1 cellular context compared by ENCODE assay signal in genomic region chr3:48446425-48447193, GRCh38.
TF ChIP-seq lines count a peak whose summit lies in the region.

TSS of gene ATRIP (plus strand) at chr3:48446737. CDS start at chr3:48446846, 109 bp downstream.

TF ChIP-seq in HEK293, 187 proteins besides CTCF, POLR2A, EP300 and RAD21 (continued from another document and continues in another):
- TF ChIP-seq ZNF148 (tag by site-specific recombination; IDR thresholded peaks at IDR 0.05; ENCODE audit: borderline replicate concordance), result no peak
- TF ChIP-seq ZNF169 (tag by site-specific recombination; IDR thresholded peaks at IDR 0.05), result no peak
- TF ChIP-seq ZBTB20 (tag by site-specific recombination; IDR thresholded peaks at IDR 0.05), result peak; percentile 70
- TF ChIP-seq ZNF433 (tag by site-specific recombination; IDR thresholded peaks at IDR 0.05; ENCODE audit: low read depth), result no peak
- no peak for TF ChIP-seq YY2 (tag by site-specific recombination; IDR thresholded peaks at IDR 0.05)
- 0 out of 2 replicates have a peak, but pooled peaks have one; percentile 18 for TF ChIP-seq OVOL3 (tag by site-specific recombination; IDR thresholded peaks at IDR 0.05)
- TF ChIP-seq, protein P1, sequence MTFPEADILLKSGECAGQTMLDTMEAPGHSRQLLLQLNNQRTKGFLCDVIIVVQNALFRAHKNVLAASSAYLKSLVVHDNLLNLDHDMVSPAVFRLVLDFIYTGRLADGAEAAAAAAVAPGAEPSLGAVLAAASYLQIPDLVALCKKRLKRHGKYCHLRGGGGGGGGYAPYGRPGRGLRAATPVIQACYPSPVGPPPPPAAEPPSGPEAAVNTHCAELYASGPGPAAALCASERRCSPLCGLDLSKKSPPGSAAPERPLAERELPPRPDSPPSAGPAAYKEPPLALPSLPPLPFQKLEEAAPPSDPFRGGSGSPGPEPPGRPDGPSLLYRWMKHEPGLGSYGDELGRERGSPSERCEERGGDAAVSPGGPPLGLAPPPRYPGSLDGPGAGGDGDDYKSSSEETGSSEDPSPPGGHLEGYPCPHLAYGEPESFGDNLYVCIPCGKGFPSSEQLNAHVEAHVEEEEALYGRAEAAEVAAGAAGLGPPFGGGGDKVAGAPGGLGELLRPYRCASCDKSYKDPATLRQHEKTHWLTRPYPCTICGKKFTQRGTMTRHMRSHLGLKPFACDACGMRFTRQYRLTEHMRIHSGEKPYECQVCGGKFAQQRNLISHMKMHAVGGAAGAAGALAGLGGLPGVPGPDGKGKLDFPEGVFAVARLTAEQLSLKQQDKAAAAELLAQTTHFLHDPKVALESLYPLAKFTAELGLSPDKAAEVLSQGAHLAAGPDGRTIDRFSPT (tag by site-specific recombination; IDR thresholded peaks at IDR 0.05), result no peak
- TF ChIP-seq ZNF777 (tag by site-specific recombination; IDR thresholded peaks at IDR 0.05; ENCODE audit: borderline replicate concordance), result no peak
- TF ChIP-seq FEZF1 (tag by site-specific recombination; IDR thresholded peaks at IDR 0.05), result no peak
- TF ChIP-seq ZNF174 (tag by site-specific recombination; IDR thresholded peaks at IDR 0.05), result no peak
- TF ChIP-seq ZBTB10 (tag by site-specific recombination; IDR thresholded peaks at IDR 0.05), result no peak
- TF ChIP-seq, protein P2, sequence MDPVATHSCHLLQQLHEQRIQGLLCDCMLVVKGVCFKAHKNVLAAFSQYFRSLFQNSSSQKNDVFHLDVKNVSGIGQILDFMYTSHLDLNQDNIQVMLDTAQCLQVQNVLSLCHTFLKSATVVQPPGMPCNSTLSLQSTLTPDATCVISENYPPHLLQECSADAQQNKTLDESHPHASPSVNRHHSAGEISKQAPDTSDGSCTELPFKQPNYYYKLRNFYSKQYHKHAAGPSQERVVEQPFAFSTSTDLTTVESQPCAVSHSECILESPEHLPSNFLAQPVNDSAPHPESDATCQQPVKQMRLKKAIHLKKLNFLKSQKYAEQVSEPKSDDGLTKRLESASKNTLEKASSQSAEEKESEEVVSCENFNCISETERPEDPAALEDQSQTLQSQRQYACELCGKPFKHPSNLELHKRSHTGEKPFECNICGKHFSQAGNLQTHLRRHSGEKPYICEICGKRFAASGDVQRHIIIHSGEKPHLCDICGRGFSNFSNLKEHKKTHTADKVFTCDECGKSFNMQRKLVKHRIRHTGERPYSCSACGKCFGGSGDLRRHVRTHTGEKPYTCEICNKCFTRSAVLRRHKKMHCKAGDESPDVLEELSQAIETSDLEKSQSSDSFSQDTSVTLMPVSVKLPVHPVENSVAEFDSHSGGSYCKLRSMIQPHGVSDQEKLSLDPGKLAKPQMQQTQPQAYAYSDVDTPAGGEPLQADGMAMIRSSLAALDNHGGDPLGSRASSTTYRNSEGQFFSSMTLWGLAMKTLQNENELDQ (tag by site-specific recombination; IDR thresholded peaks at IDR 0.05; ENCODE audit: low read depth), result no peak
- peak; percentile 17; the same call in 1 of the 2 replicates for TF ChIP-seq ZNF2 (tag by site-specific recombination; IDR thresholded peaks at IDR 0.05)
- no peak for TF ChIP-seq ZNF701 (tag by site-specific recombination; IDR thresholded peaks at IDR 0.05)
- TF ChIP-seq ZBTB8A (tag by site-specific recombination; IDR thresholded peaks at IDR 0.05), result no peak
- no peak for TF ChIP-seq ZNF670 (tag by site-specific recombination; IDR thresholded peaks at IDR 0.05; ENCODE audit: low read depth)
- TF ChIP-seq ZNF768 (tag by site-specific recombination; IDR thresholded peaks at IDR 0.05), result no peak
- TF ChIP-seq ZFP3 (tag by site-specific recombination; IDR thresholded peaks at IDR 0.05; ENCODE audit: low read depth), result no peak
- no peak for TF ChIP-seq ZNF37A (tag by site-specific recombination; IDR thresholded peaks at IDR 0.05)
- no peak for TF ChIP-seq ZNF548 (tag by site-specific recombination; IDR thresholded peaks at IDR 0.05)
- no peak; the same call in 1 of the 2 replicates for TF ChIP-seq YY1 (tag by site-specific recombination; IDR thresholded peaks at IDR 0.05)
- no peak for TF ChIP-seq SCRT1 (tag by site-specific recombination; IDR thresholded peaks at IDR 0.05; ENCODE audit: borderline replicate concordance)
- no peak for TF ChIP-seq GLI2 (tag by site-specific recombination; IDR thresholded peaks at IDR 0.05; ENCODE audit: borderline replicate concordance, low read depth)
- TF ChIP-seq ZBTB1 (tag by site-specific recombination; IDR thresholded peaks at IDR 0.05), result no peak
- TF ChIP-seq ZNF354C (tag by site-specific recombination; IDR thresholded peaks at IDR 0.05; ENCODE audit: borderline replicate concordance, low read depth), result no peak
- no peak; the same call in 1 of the 2 replicates for TF ChIP-seq ZNF561 (tag by site-specific recombination; IDR thresholded peaks at IDR 0.05; ENCODE audit: borderline replicate concordance)
- no peak for TF ChIP-seq ZNF366 (tag by site-specific recombination; conservative IDR thresholded peaks at IDR 0.05)
- no peak for TF ChIP-seq ZNF530 (tag by site-specific recombination; IDR thresholded peaks at IDR 0.05; ENCODE audit: low read depth)
- no peak for TF ChIP-seq ZNF560 (tag by site-specific recombination; IDR thresholded peaks at IDR 0.05; ENCODE audit: borderline replicate concordance)
- TF ChIP-seq ZNF521 (tag by site-specific recombination; IDR thresholded peaks at IDR 0.05), result no peak
- peak; percentile 97 for TF ChIP-seq KLF7 (tag by site-specific recombination; IDR thresholded peaks at IDR 0.05; ENCODE audit: borderline replicate concordance)
- 0 out of 2 replicates have a peak, but pooled peaks have one; percentile 28 for TF ChIP-seq ZBTB11 (tag by site-specific recombination; conservative IDR thresholded peaks at IDR 0.05; ENCODE audit: low read depth)
- no peak for TF ChIP-seq ZFP69B (tag by site-specific recombination; IDR thresholded peaks at IDR 0.05)
- TF ChIP-seq ZNF423 (tag by site-specific recombination; IDR thresholded peaks at IDR 0.05), result no peak
- no peak for TF ChIP-seq ZNF555 (tag by site-specific recombination; conservative IDR thresholded peaks at IDR 0.05)
- TF ChIP-seq ZNF473 (tag by site-specific recombination; IDR thresholded peaks at IDR 0.05), result no peak
- peak; percentile 94 for TF ChIP-seq KLF1 (tag by site-specific recombination; IDR thresholded peaks at IDR 0.05)
- TF ChIP-seq ZNF664 (tag by site-specific recombination; IDR thresholded peaks at IDR 0.05), result no peak
- TF ChIP-seq, protein P3, sequence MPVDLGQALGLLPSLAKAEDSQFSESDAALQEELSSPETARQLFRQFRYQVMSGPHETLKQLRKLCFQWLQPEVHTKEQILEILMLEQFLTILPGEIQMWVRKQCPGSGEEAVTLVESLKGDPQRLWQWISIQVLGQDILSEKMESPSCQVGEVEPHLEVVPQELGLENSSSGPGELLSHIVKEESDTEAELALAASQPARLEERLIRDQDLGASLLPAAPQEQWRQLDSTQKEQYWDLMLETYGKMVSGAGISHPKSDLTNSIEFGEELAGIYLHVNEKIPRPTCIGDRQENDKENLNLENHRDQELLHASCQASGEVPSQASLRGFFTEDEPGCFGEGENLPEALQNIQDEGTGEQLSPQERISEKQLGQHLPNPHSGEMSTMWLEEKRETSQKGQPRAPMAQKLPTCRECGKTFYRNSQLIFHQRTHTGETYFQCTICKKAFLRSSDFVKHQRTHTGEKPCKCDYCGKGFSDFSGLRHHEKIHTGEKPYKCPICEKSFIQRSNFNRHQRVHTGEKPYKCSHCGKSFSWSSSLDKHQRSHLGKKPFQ (tag by site-specific recombination; IDR thresholded peaks at IDR 0.05), result no peak
- no peak for TF ChIP-seq ZNF112 (tag by site-specific recombination; IDR thresholded peaks at IDR 0.05)
- TF ChIP-seq MEIS1 (CRISPR knock-in tag; IDR thresholded peaks at IDR 0.05; ENCODE audit: borderline replicate concordance), result no peak
- TF ChIP-seq PRDM1 (tag by site-specific recombination; IDR thresholded peaks at IDR 0.05), result no peak
- TF ChIP-seq ZNF138 (tag by site-specific recombination; IDR thresholded peaks at IDR 0.05; ENCODE audit: borderline replicate concordance), result no peak
- TF ChIP-seq ZBTB17 (tag by site-specific recombination; IDR thresholded peaks at IDR 0.05), result peak; percentile 90
- no peak for TF ChIP-seq ZNF488 (tag by site-specific recombination; IDR thresholded peaks at IDR 0.05)
- no peak for TF ChIP-seq BCL11B (tag by site-specific recombination; IDR thresholded peaks at IDR 0.05; ENCODE audit: low read depth)
- TF ChIP-seq, protein P4, sequence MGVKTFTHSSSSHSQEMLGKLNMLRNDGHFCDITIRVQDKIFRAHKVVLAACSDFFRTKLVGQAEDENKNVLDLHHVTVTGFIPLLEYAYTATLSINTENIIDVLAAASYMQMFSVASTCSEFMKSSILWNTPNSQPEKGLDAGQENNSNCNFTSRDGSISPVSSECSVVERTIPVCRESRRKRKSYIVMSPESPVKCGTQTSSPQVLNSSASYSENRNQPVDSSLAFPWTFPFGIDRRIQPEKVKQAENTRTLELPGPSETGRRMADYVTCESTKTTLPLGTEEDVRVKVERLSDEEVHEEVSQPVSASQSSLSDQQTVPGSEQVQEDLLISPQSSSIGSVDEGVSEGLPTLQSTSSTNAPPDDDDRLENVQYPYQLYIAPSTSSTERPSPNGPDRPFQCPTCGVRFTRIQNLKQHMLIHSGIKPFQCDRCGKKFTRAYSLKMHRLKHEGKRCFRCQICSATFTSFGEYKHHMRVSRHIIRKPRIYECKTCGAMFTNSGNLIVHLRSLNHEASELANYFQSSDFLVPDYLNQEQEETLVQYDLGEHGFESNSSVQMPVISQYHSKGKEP (tag by site-specific recombination; IDR thresholded peaks at IDR 0.05), result no peak
- peak; percentile 87 for TF ChIP-seq KLF16 (tag by site-specific recombination; IDR thresholded peaks at IDR 0.05)
- TF ChIP-seq ZNF600 (tag by site-specific recombination; IDR thresholded peaks at IDR 0.05), result 0 out of 2 replicates have a peak, but pooled peaks have one; percentile 4
- TF ChIP-seq ZNF223 (tag by site-specific recombination; IDR thresholded peaks at IDR 0.05), result no peak
- TF ChIP-seq ZNF596 (tag by site-specific recombination; IDR thresholded peaks at IDR 0.05), result no peak
- no peak for TF ChIP-seq ZNF23 (tag by site-specific recombination; IDR thresholded peaks at IDR 0.05; ENCODE audit: borderline replicate concordance)
- TF ChIP-seq ZNF549 (tag by site-specific recombination; IDR thresholded peaks at IDR 0.05), result no peak
- no peak for TF ChIP-seq MZF1 (tag by site-specific recombination; IDR thresholded peaks at IDR 0.05; ENCODE audit: borderline replicate concordance)
